In the genomic region with DNA sequence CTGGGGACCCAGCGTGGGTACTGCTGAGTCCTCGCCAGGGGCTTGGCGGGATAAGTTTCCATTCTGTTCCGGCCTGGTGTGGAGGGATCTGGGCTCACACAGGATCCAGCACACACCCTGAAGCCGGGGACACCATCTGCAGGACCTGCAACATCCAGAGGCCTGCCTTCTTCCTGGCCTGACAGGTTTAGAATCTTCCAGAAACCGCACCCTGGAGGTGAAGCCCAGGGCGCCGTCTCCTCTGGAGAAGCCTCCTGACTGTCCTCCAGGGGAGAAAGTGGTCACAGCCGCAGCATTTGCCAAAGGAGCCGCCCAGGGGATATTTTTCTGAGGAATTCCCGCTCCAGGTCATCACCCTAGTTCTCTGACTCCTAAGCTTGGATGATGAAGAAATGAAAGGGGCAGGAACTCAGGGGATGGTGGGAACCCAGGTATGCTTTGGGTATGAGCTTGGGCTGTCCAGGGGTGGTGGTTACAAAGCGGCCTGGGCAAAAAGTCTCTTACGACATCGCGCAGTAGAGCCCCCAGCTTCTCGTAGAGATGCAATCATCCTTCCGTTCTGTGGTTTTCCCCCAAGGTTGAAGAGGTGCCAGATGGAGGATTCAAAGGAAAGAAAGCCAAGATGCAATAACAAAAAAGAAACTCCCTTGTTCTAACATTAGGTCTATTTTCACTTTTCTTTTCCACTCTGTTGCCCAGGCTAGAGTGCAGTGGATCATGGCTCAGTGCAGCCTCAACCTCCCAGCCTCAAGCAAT, we compare ENCODE assay signal across 9 cellular contexts. TPM values are rescaled to one million over a fixed set of nuclear protein-coding genes. Genes with fewer than 3 reads are reported as not detected.
A peak's percentile ranks its signal among the peaks of the same experiment; 100 is the strongest.
DNase-seq lines count a peak whose midpoint lies in the region; ATAC-seq and TF ChIP-seq lines count a peak whose summit lies in the region.
"Had no signal": no experiment of that assay in that cellular context is flagged by ENCODE, and none has a peak within 500 bp of the region (broad histone marks: within the 10 kb centered on the region; RNA-seq: fewer than 3 reads in every experiment).

No MANE protein-coding gene starts in this region.

- H3F3A ChIP-seq in Loucy (ENCODE audit: low read depth), result no peaks in the 10 kb centered on the region

- DNase-seq in GM10248 (ENCODE audit: extremely low spot score) (peak; percentile 58), astrocyte of the cerebellum (ENCODE audit: low read depth) (peak; percentile 67), occipital lobe (lab: John Stamatoyannopoulos, UW) (no peak)
- DNase-seq: NCI-H2171 treated with DMSO at 0.1 percent for 48 hours had no signal

- H3K36me3 ChIP-seq in Loucy (ENCODE audit: insufficient read depth, low read length), result no peaks in the 10 kb centered on the region
- no peaks in the 10 kb centered on the region for H3K36me3 ChIP-seq in skeletal muscle tissue (ENCODE audit: control insufficient read depth in 3 of 3, insufficient read depth in 3 of 3, low read length in 3 of 3)

- POLR2A ChIA-PET in GM10248 (lab: Yijun Ruan, JAX), result interaction anchor here (0.6 kb wide), 1 partner anchor 857 kb away, joined by 3 read pairs; no protein-coding TSS in a partner anchor

- H3K79me2 ChIP-seq in Loucy (ENCODE audit: insufficient read depth, low read length), result no peaks in the 10 kb centered on the region

- ATAC-seq in HG03108 (IDR thresholded peaks at IDR 0.05; ENCODE audit: unreplicated experiment) (no peak), HG03025 (IDR thresholded peaks at IDR 0.05; ENCODE audit: low FRiP score, unreplicated experiment) (no peak)

- in situ Hi-C loops in astrocyte of the cerebellum (cut with HindIII; ENCODE audit: low sequenced_read_pairs), result loop anchor here (10.0 kb wide), 1 partner anchor 114 kb away; no protein-coding TSS in a partner anchor

- H3K27ac ChIP-seq in skeletal muscle tissue (ENCODE audit: low read depth, low read length), result peak overlapping the region; percentile 51

- H3K27me3 ChIP-seq in Loucy (ENCODE audit: insufficient read depth, low read length, poor library complexity, severe bottlenecking) (no peaks in the 10 kb centered on the region), skeletal muscle tissue (ENCODE audit: control insufficient read depth in 3 of 3, insufficient read depth in 3 of 3, low read length in 3 of 3) (peaks cover 3 to 15% (median 6%) of the 10 kb centered on the region in 3 donors)

- H3K4me1 ChIP-seq in Loucy (ENCODE audit: insufficient read depth, low read length, poor library complexity, severe bottlenecking) (no peaks in the 10 kb centered on the region), skeletal muscle tissue (ENCODE audit: control insufficient read depth in 3 of 3, insufficient read depth in 3 of 3, low read length in 3 of 3) (peaks cover 3 to 9% (median 8%) of the 10 kb centered on the region in 3 donors)

- H3K9me3 ChIP-seq in Loucy (ENCODE audit: insufficient read depth, low read depth, low read length), result no peaks in the 10 kb centered on the region
- no peaks in the 10 kb centered on the region for H3K9me3 ChIP-seq in skeletal muscle tissue (ENCODE audit: control insufficient read depth in 3 of 3, low read length in 3 of 3)

- no peak overlapping the region for H2AFZ ChIP-seq in Loucy (ENCODE audit: low read length)

- H3K9me2 ChIP-seq in Loucy (replicated peaks; ENCODE audit: low read depth, low read length), result no peaks in the 10 kb centered on the region

- H3K4me3 ChIP-seq in Loucy (ENCODE audit: low read length, poor library complexity, severe bottlenecking), result no peak overlapping the region
- no peak overlapping the region for H3K4me3 ChIP-seq in astrocyte of the cerebellum (ENCODE audit: low read depth, low read length)
- no peak overlapping the region for H3K4me3 ChIP-seq in skeletal muscle tissue (ENCODE audit: low read length in 3 of 3)
- H3K4me3 ChIP-seq: smooth muscle cell had no signal

- no peaks in the 10 kb centered on the region for H4K20me1 ChIP-seq in Loucy (ENCODE audit: insufficient read depth, low read length, poor library complexity, severe bottlenecking)

- CTCF ChIA-PET in GM10248 (lab: Yijun Ruan, JAX), result no interaction called here

- TF ChIP-seq CTCF in GM10248 (IDR thresholded peaks at IDR 0.05; ENCODE audit: control extremely low read depth, extremely low read depth, low read depth, missing control alignments), result no peak
- no peak for TF ChIP-seq CTCF in Loucy (conservative IDR thresholded peaks at IDR 0.05; ENCODE audit: low read length)
- no peak for TF ChIP-seq CTCF in astrocyte of the cerebellum (IDR thresholded peaks at IDR 0.05; ENCODE audit: low read depth, low read length, missing control alignments)

- H3K4me2 ChIP-seq in Loucy (ENCODE audit: low read depth, low read length, poor library complexity, severe bottlenecking), result peak overlapping the region; percentile 3
- H3K4me2 ChIP-seq: smooth muscle cell had no signal

- H3K9ac ChIP-seq in Loucy (ENCODE audit: low read depth, low read length, poor library complexity, severe bottlenecking) (no peak overlapping the region), skeletal muscle tissue (ENCODE audit: low read depth in 1 of 3, low read length in 3 of 3) (no peak overlapping the region)

RNA-seq across cellular contexts. Expression of gene CRISPLD2, which starts 9.1 kb away (rescaled TPM):
- total RNA-seq in skeletal muscle tissue, result 7.3 TPM
- 2.7 TPM for total RNA-seq in occipital lobe
